12 cellular contexts compared by ENCODE assay signal in the genomic region with DNA sequence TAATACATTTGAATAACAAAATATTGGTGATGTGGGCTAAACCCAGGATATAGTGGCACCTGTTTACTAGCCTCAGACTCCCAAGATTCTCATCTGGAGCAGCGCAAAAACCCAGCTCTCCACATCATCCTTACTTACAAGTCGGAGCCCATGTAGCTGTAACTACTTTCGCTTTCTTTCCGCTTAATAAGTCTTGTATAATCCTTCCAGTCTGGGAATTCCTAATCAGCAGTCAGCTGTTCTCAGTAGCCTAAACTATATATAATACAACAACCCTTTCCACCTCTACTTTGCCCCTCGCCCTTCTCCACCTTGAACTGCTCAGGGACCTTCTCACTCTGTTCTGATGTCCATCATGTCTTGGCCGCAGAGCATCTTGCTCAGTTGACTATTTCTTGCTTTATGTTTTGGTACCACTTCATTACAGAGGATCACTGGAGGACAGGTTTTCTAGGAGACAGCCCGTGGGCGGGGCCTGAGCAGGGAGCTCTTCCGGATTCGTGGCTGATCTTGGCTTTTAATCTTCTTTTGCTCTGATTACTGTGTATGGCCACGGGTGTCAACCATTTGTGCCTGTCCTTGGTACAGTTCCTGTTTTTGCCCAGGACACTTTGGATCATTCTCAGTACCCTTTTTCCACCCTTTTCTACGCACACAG.
DNase-seq lines count a peak whose midpoint lies in the region; ATAC-seq and TF ChIP-seq lines count a peak whose summit lies in the region.
"Had no signal": no experiment of that assay in that cellular context is flagged by ENCODE, and none has a peak within 500 bp of the region (broad histone marks: within the 10 kb centered on the region; RNA-seq: fewer than 3 reads in every experiment).

No MANE protein-coding gene starts in this region.

- no peaks in the 10 kb centered on the region for H3K27me3 ChIP-seq in body of pancreas

- TF ChIP-seq CTCF in body of pancreas (IDR thresholded peaks at IDR 0.05) (no peak), retinal pigment epithelial cell (conservative IDR thresholded peaks at IDR 0.05; ENCODE audit: low read depth, low read length) (no peak)

- ATAC-seq in body of pancreas = peak; percentile 82
- no peak for ATAC-seq in GM21526 (IDR thresholded peaks at IDR 0.05; ENCODE audit: low FRiP score, unreplicated experiment)

- peaks cover 9% of the 10 kb centered on the region for H3K4me1 ChIP-seq in body of pancreas

- H3K4me3 ChIP-seq in body of pancreas = peak overlapping the region in 1 of 2 donors; percentile 9
- peak overlapping the region; percentile 47 for H3K4me3 ChIP-seq in retinal pigment epithelial cell (ENCODE audit: low read length)

- H3K27ac ChIP-seq in body of pancreas = peak overlapping the region; percentile 37 to 80 (median 72)

- WGBS in body of pancreas, 2 donors = 46% methylated on average over 12 of the region's 12 CpGs

- no peaks in the 10 kb centered on the region for H3K36me3 ChIP-seq in body of pancreas (replicated peaks in 1 of 2; ENCODE audit: insufficient read depth in 1 of 2, low read depth in 2 of 2)

- TF ChIP-seq POLR2A in body of pancreas (IDR thresholded peaks at IDR 0.05) = peak in 2 of 3 donors; percentile 15 to 17

- intact Hi-C loops in body of pancreas (cut with DNase I) = no loop called here

- H3K9me3 ChIP-seq in body of pancreas = no peaks in the 10 kb centered on the region

- DNase-seq in D341Med (ENCODE audit: low spot score) (peak; percentile 76), NCI-H82 (lab: John Stamatoyannopoulos, UW) (peak; percentile 93), body of pancreas (peak; percentile 47 to 70 (median 54)), retinal pigment epithelial cell (ENCODE audit: low read depth) (peak; percentile 78), NCI-H1092 treated with DMSO at 0.1 percent for 48 hours (lab: John Stamatoyannopoulos, UW) (no peak), superior temporal gyrus (ENCODE audit: extremely low spot score) (no peak)
- DNase-seq: ACHN; CD4-positive, alpha-beta T cell; GF-D8; NCI-H1694; SHP77 treated with DMSO at 0.1 percent for 48 hours had no signal

Comparison
In these comparisons a context has a peak if more than half of its experiments do, and no peak if none do; other contexts are left out.
1. DNase-seq: peak in D341Med (single experiment), NCI-H82 (single experiment), body of pancreas (4 of 4) and retinal pigment epithelial cell (single experiment); none in NCI-H1092 treated with DMSO at 0.1 percent for 48 hours (single experiment) and superior temporal gyrus (single experiment).